ENCODE assay signal across 8 cellular contexts in genomic region chr17:1829189-1829578, GRCh38. TPM values are rescaled to one million over a fixed set of nuclear protein-coding genes. Genes with fewer than 3 reads are reported as not detected.
A peak's percentile ranks its signal among the peaks of the same experiment; 100 is the strongest.
DNase-seq lines count a peak whose midpoint lies in the region; ATAC-seq and TF ChIP-seq lines count a peak whose summit lies in the region.

No MANE protein-coding gene starts in this region.

- 0 out of 2 replicates have a peak, but pooled peaks cover 2% of the 10 kb centered on the region for H4K20me1 ChIP-seq in GM23338 (replicated peaks; ENCODE audit: insufficient read depth)

- H3K36me3 ChIP-seq in GM23338 (ENCODE audit: insufficient read depth) (peaks cover 4% of the 10 kb centered on the region), SJSA1 (peaks cover 40% of the 10 kb centered on the region)

- peak in 1 of 10 experiments; percentile 1 for DNase-seq in CD4-positive, alpha-beta T cell
- DNase-seq in GM23338 (ENCODE audit: low spot score) (peak; percentile 53), SJSA1 (ENCODE audit: low read depth in 1 of 2, low spot score in 2 of 2) (peak in 1 of 2 experiments; percentile 4), neural crest cell (ENCODE audit: low read depth, low spot score) (no peak), GF-D8 (lab: John Stamatoyannopoulos, UW) (no peak), SKM-1 (lab: John Stamatoyannopoulos, UW; ENCODE audit: unreplicated experiment) (no peak), NCI-H1436 (lab: John Stamatoyannopoulos, UW) (no peak)

- H2AFZ ChIP-seq in GM23338: peak overlapping the region; percentile 95

- peak; percentile 2 for ATAC-seq in CD4-positive, alpha-beta T cell (ENCODE audit: poor library complexity)
- ATAC-seq in GM23338 (peak; percentile 30), esophagus mucosa (peak; percentile 28)

- H3K4me3 ChIP-seq in GM23338 (peak overlapping the region; percentile 95), SJSA1 (peak overlapping the region; percentile 97)

- H3F3A ChIP-seq in GM23338 (replicated peaks; ENCODE audit: low read depth): 0 out of 2 replicates have a peak, but pooled peaks cover 8% of the 10 kb centered on the region

- peaks cover 60% of the 10 kb centered on the region for H3K79me2 ChIP-seq in GM23338 (replicated peaks; ENCODE audit: insufficient read depth)

- H3K27ac ChIP-seq in CD4-positive, alpha-beta T cell (ENCODE audit: low read depth, low read length): peak overlapping the region; percentile 81
- H3K27ac ChIP-seq in GM23338 (ENCODE audit: low read depth) (peak overlapping the region; percentile 83; the same call in 1 of the 2 replicates), SJSA1 (peak overlapping the region; percentile 45)

- H3K9me2 ChIP-seq in GM23338 (ENCODE audit: insufficient read depth): no peaks in the 10 kb centered on the region

- no peaks in the 10 kb centered on the region for H3K27me3 Mint-ChIP-seq in CD4-positive, alpha-beta T cell
- peaks cover 1% of the 10 kb centered on the region for H3K27me3 Mint-ChIP-seq in GM23338 (ENCODE audit: insufficient read depth, low read depth, poor library complexity)
- H3K27me3 Mint-ChIP-seq in neural crest cell (ENCODE audit: low read depth): no peaks in the 10 kb centered on the region

- TF ChIP-seq CTCF in CD4-positive, alpha-beta T cell (IDR thresholded peaks at IDR 0.05): no peak
- TF ChIP-seq CTCF in GM23338 (conservative IDR thresholded peaks at IDR 0.05; ENCODE audit: low read depth in 2 of 2) (no peak), neural crest cell (conservative IDR thresholded peaks at IDR 0.05) (no peak)

- H3K36me3 Mint-ChIP-seq in CD4-positive, alpha-beta T cell (ENCODE audit: low read depth): peaks cover 63% of the 10 kb centered on the region
- H3K36me3 Mint-ChIP-seq in GM23338 (ENCODE audit: low read depth): peaks cover 33% of the 10 kb centered on the region
- peaks cover 4% of the 10 kb centered on the region for H3K36me3 Mint-ChIP-seq in neural crest cell (ENCODE audit: low read depth)

- peak overlapping the region; percentile 99 for H3K4me3 Mint-ChIP-seq in CD4-positive, alpha-beta T cell
- peak overlapping the region; percentile 93 for H3K4me3 Mint-ChIP-seq in GM23338
- peak overlapping the region; percentile 85 for H3K4me3 Mint-ChIP-seq in neural crest cell

- no peaks in the 10 kb centered on the region for H3K9me3 ChIP-seq in CD4-positive, alpha-beta T cell (ENCODE audit: control insufficient read depth, low read length)
- H3K9me3 ChIP-seq in SJSA1 (replicated peaks): no peaks in the 10 kb centered on the region

- H3K27ac Mint-ChIP-seq in CD4-positive, alpha-beta T cell: peak overlapping the region; percentile 90
- H3K27ac Mint-ChIP-seq in GM23338: peak overlapping the region; percentile 37
- H3K27ac Mint-ChIP-seq in neural crest cell (ENCODE audit: unreplicated experiment): no peak overlapping the region

- H3K4me1 ChIP-seq in GM23338 (ENCODE audit: insufficient read depth): no peaks in the 10 kb centered on the region
- peaks cover 14% of the 10 kb centered on the region for H3K4me1 ChIP-seq in SJSA1 (replicated peaks)

- CTCF ChIA-PET in CD4-positive, alpha-beta T cell (lab: Charles Lee): interaction anchor here (0.8 to 1.4 kb wide), 3 partner anchors 36 to 180 kb away, joined by 3 to 7 read pairs (median 7); partner anchors contain the start of gene RILP

- H3K4me2 ChIP-seq in GM23338: peak overlapping the region; percentile 96

- H3K4me1 Mint-ChIP-seq in CD4-positive, alpha-beta T cell (ENCODE audit: low read depth): peaks cover 60% of the 10 kb centered on the region
- H3K4me1 Mint-ChIP-seq in GM23338 (peaks cover 11% of the 10 kb centered on the region), neural crest cell (peaks cover 40% of the 10 kb centered on the region)

- POLR2A ChIA-PET in CD4-positive, alpha-beta T cell (lab: Charles Lee): interaction anchor here (0.6 to 2.9 kb wide), 15 partner anchors 9 to 474 kb away, joined by 3 to 21 read pairs (median 6); partner anchors contain the start of genes RILP, RTN4RL1, SMG6 and SRR

- H3K27me3 ChIP-seq in CD4-positive, alpha-beta T cell (ENCODE audit: control insufficient read depth, insufficient read depth, low read length): no peaks in the 10 kb centered on the region
- H3K27me3 ChIP-seq in GM23338 (ENCODE audit: insufficient read depth) (no peaks in the 10 kb centered on the region), SJSA1 (replicated peaks) (no peaks in the 10 kb centered on the region)

- no peaks in the 10 kb centered on the region for H3K9me3 Mint-ChIP-seq in CD4-positive, alpha-beta T cell
- H3K9me3 Mint-ChIP-seq in GM23338 (no peaks in the 10 kb centered on the region), neural crest cell (no peaks in the 10 kb centered on the region)

- intact Hi-C loops in CD4-positive, alpha-beta T cell (cut with DNase I, micrococcal nuclease): loop anchor here (1.0 to 5.0 kb wide), 7 partner anchors 43 to 473 kb away; partner anchors contain the start of genes OVCA2 (in 1 of the 2), SERPINF1 (in 1 of the 2), SMG6 (in 1 of the 2) and SRR (in 1 of the 2)

TF ChIP-seq in GM23338, 12 proteins besides CTCF, POLR2A, EP300 and RAD21:
- TF ChIP-seq ETS1 (IDR thresholded peaks at IDR 0.05) (no peak), REST (IDR thresholded peaks at IDR 0.05; ENCODE audit: unreplicated experiment) (no peak), EZH2phosphoT487 (IDR thresholded peaks at IDR 0.05; ENCODE audit: unreplicated experiment) (no peak), ZNF114 (CRISPR knock-in tag; IDR thresholded peaks at IDR 0.05) (no peak), JUNB (IDR thresholded peaks at IDR 0.05; ENCODE audit: unreplicated experiment) (no peak), POLR2AphosphoS5 (IDR thresholded peaks at IDR 0.05; ENCODE audit: low read depth) (no peak)

RNA-seq across cellular contexts. Expression of gene SMYD4, which starts 0.5 kb away (rescaled TPM):
- 10 to 100 TPM in 1 of 2 experiments, 1 to 10 TPM in 1; 9.3 to 10.6 TPM for total RNA-seq in CD4-positive, alpha-beta T cell
- 18.4 and 21.9 TPM in 2 replicates for total RNA-seq in GM23338 (2014; rRNA removed; shearing (Covaris generic))
- 14.8 and 17.0 TPM in 2 replicates for polyA plus RNA-seq in GM23338 (2016; fragmentation: Nextera tagmentation; extraction: Ambion mirVana)
- 6.3 and 8.3 TPM in 2 replicates for total RNA-seq in SJSA1 (2014; rRNA removed; shearing (Covaris generic))
- total RNA-seq in esophagus mucosa (5.7 TPM), neural crest cell (29.3 and 32.2 TPM in 2 replicates)

RNA-seq across cellular contexts. Expression of gene RPA1, which starts 0.6 kb away (rescaled TPM):
- 10 to 100 TPM; 38.6 to 38.7 TPM for total RNA-seq in CD4-positive, alpha-beta T cell
- 42.5 and 52.1 TPM in 2 replicates for total RNA-seq in GM23338 (2014; rRNA removed; shearing (Covaris generic))
- 26.7 and 33.7 TPM in 2 replicates for polyA plus RNA-seq in GM23338 (2016; fragmentation: Nextera tagmentation; extraction: Ambion mirVana)
- total RNA-seq in SJSA1 (2014; rRNA removed; shearing (Covaris generic)): 24.2 and 34.3 TPM in 2 replicates
- total RNA-seq in esophagus mucosa (87.5 TPM), neural crest cell (205 and 215 TPM in 2 replicates)
